23 cellular contexts compared by ENCODE assay signal in the genomic region with DNA sequence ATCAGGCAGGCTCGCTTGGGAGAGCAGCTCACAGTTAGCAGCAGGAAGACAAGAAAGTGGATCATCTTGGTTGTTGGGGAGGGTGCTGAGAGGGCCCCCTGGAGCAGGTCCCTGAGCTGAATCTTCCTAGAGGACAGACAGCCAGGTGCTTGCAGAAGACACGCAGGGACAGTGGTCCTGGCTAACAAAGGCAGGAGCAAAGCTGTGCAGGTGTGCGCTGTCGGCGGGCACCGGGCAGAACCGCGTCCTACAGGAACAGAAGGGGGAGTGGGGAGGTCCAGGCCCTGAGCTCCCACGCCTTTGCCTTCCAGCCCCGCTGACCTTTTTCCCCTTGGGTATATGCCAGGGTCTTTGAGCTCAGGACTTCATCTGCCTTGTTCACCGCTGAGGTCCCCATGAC. TPM values are rescaled to one million over a fixed set of nuclear protein-coding genes. Genes with fewer than 3 reads are reported as not detected.
DNase-seq lines count a peak whose midpoint lies in the region; TF ChIP-seq lines count a peak whose summit lies in the region.
"Had no signal": no experiment of that assay in that cellular context is flagged by ENCODE, and none has a peak within 500 bp of the region (broad histone marks: within the 10 kb centered on the region; RNA-seq: fewer than 3 reads in every experiment).

No MANE protein-coding gene starts in this region.

- no peaks in the 10 kb centered on the region for H3K27me3 Mint-ChIP-seq in activated naive CD4-positive, alpha-beta T cell treated with anti-CD3 and anti-CD28 coated beads, Interleukin-2, amount 50 U/mL, for 24 hours
- peaks cover 3% of the 10 kb centered on the region for H3K27me3 Mint-ChIP-seq in glutamatergic neuron (ENCODE audit: unreplicated experiment)
- H3K27me3 Mint-ChIP-seq: activated CD8-positive, alpha-beta T cell treated with anti-CD3 and anti-CD28 coated beads for 36 hours; progenitor cell of endocrine pancreas had no signal

- peaks cover 15 to 40% (median 20%) of the 10 kb centered on the region in 3 donors for H3K4me1 ChIP-seq in skeletal muscle tissue (ENCODE audit: control insufficient read depth in 3 of 3, insufficient read depth in 3 of 3, low read length in 3 of 3)
- H3K4me1 ChIP-seq in effector memory CD4-positive, alpha-beta T cell (ENCODE audit: control insufficient read depth, insufficient read depth, low read length, poor library complexity, severe bottlenecking), result peaks cover 5% of the 10 kb centered on the region

- H3K4me1 Mint-ChIP-seq in activated naive CD4-positive, alpha-beta T cell treated with anti-CD3 and anti-CD28 coated beads, Interleukin-2, amount 50 U/mL, for 24 hours, result peaks cover 24% of the 10 kb centered on the region
- peaks cover 18% of the 10 kb centered on the region for H3K4me1 Mint-ChIP-seq in glutamatergic neuron (ENCODE audit: low read depth, unreplicated experiment)

- H3K4me3 ChIP-seq in HL-60 (replicated peaks; ENCODE audit: insufficient read depth, low read length) (no peak overlapping the region), skeletal muscle tissue (ENCODE audit: low read length in 3 of 3) (no peak overlapping the region)
- H3K4me3 ChIP-seq in effector memory CD4-positive, alpha-beta T cell (ENCODE audit: insufficient read depth, low read depth, low read length, poor library complexity, severe bottlenecking), result no peak overlapping the region
- H3K4me3 ChIP-seq: adrenal gland, esophagus muscularis mucosa, GM12878, SK-N-MC, smooth muscle cell, suprapubic skin had no signal

- H3K27ac ChIP-seq in HL-60 (replicated peaks) (peak overlapping the region; percentile 5; the same call in 1 of the 2 replicates), skeletal muscle tissue (ENCODE audit: low read depth, low read length) (peak overlapping the region; percentile 27)
- no peak overlapping the region for H3K27ac ChIP-seq in effector memory CD4-positive, alpha-beta T cell (ENCODE audit: insufficient read depth, low read length, poor library complexity, severe bottlenecking)
- H3K27ac ChIP-seq: adrenal gland, esophagus muscularis mucosa, SK-N-MC, suprapubic skin had no signal

- peaks cover 55 to 75% (median 60%) of the 10 kb centered on the region in 3 donors for H3K36me3 ChIP-seq in skeletal muscle tissue (ENCODE audit: control insufficient read depth in 3 of 3, insufficient read depth in 3 of 3, low read length in 3 of 3)
- peaks cover 37% of the 10 kb centered on the region for H3K36me3 ChIP-seq in effector memory CD4-positive, alpha-beta T cell (ENCODE audit: control insufficient read depth, insufficient read depth, low read length)

- TF ChIP-seq CTCF in HL-60 (IDR thresholded peaks at IDR 0.05; ENCODE audit: insufficient read depth, low read length), result no peak
- TF ChIP-seq CTCF in glutamatergic neuron (IDR thresholded peaks at IDR 0.05; ENCODE audit: partially characterized antibody, unreplicated experiment), result no peak

- no peaks in the 10 kb centered on the region for H3K9me3 Mint-ChIP-seq in activated naive CD4-positive, alpha-beta T cell treated with anti-CD3 and anti-CD28 coated beads, Interleukin-2, amount 50 U/mL, for 24 hours
- no peaks in the 10 kb centered on the region for H3K9me3 Mint-ChIP-seq in glutamatergic neuron (ENCODE audit: unreplicated experiment)
- H3K9me3 Mint-ChIP-seq: activated CD8-positive, alpha-beta T cell treated with anti-CD3 and anti-CD28 coated beads for 36 hours; activated T-cell treated with anti-CD3 and anti-CD28 coated beads, Interleukin-2, amount 50 U/mL, for 4 hours had no signal

- H3K4me3 Mint-ChIP-seq in activated naive CD4-positive, alpha-beta T cell treated with anti-CD3 and anti-CD28 coated beads, Interleukin-2, amount 50 U/mL, for 24 hours, result peak overlapping the region; percentile 44
- peak overlapping the region; percentile 45 for H3K4me3 Mint-ChIP-seq in glutamatergic neuron (ENCODE audit: unreplicated experiment)
- H3K4me3 Mint-ChIP-seq: activated CD8-positive, alpha-beta T cell treated with anti-CD3 and anti-CD28 coated beads for 36 hours had no signal

- no peak overlapping the region for H3K27ac Mint-ChIP-seq in activated naive CD4-positive, alpha-beta T cell treated with anti-CD3 and anti-CD28 coated beads, Interleukin-2, amount 50 U/mL, for 24 hours
- H3K27ac Mint-ChIP-seq in glutamatergic neuron (ENCODE audit: unreplicated experiment), result peak overlapping the region; percentile 40
- H3K27ac Mint-ChIP-seq: activated CD8-positive, alpha-beta T cell treated with anti-CD3 and anti-CD28 coated beads for 36 hours; progenitor cell of endocrine pancreas had no signal

- H3K9me3 ChIP-seq in skeletal muscle tissue (ENCODE audit: control insufficient read depth in 3 of 3, low read length in 3 of 3), result no peaks in the 10 kb centered on the region
- no peaks in the 10 kb centered on the region for H3K9me3 ChIP-seq in effector memory CD4-positive, alpha-beta T cell (ENCODE audit: control insufficient read depth, low read length)
- H3K9me3 ChIP-seq: adrenal gland, esophagus muscularis mucosa, suprapubic skin had no signal

- H3K9ac ChIP-seq in skeletal muscle tissue (ENCODE audit: low read depth in 1 of 3, low read length in 3 of 3), result peak overlapping the region in 2 of 3 donors; percentile 57 to 69

- H3K27me3 ChIP-seq in HL-60 (ENCODE audit: insufficient read depth, poor library complexity, severe bottlenecking) (no peaks in the 10 kb centered on the region), skeletal muscle tissue (ENCODE audit: control insufficient read depth in 3 of 3, insufficient read depth in 3 of 3, low read length in 3 of 3) (no peaks in the 10 kb centered on the region)
- no peaks in the 10 kb centered on the region for H3K27me3 ChIP-seq in effector memory CD4-positive, alpha-beta T cell (replicated peaks; ENCODE audit: control insufficient read depth, insufficient read depth, low read length, poor library complexity, severe bottlenecking)
- H3K27me3 ChIP-seq: adrenal gland, esophagus muscularis mucosa, suprapubic skin had no signal

- peaks cover 21% of the 10 kb centered on the region for H3K36me3 Mint-ChIP-seq in activated naive CD4-positive, alpha-beta T cell treated with anti-CD3 and anti-CD28 coated beads, Interleukin-2, amount 50 U/mL, for 24 hours
- H3K36me3 Mint-ChIP-seq in glutamatergic neuron (ENCODE audit: unreplicated experiment), result no peaks in the 10 kb centered on the region

- no peak for DNase-seq in activated naive CD4-positive, alpha-beta T cell treated with anti-CD3 and anti-CD28 coated beads, Interleukin-2, amount 50 U/mL, for 16 hours
- DNase-seq in HL-60 (ENCODE audit: low read depth in 1 of 2, low spot score in 1 of 2) (no peak), glutamatergic neuron (no peak), COLO829 (ENCODE audit: low spot score) (no peak), C1 segment of cervical spinal cord (lab: John Stamatoyannopoulos, UW) (no peak)
- DNase-seq in effector memory CD4-positive, alpha-beta T cell, result no peak
- DNase-seq: activated CD8-positive, alpha-beta T cell treated with anti-CD3 and anti-CD28 coated beads for 36 hours; activated T-cell treated with anti-CD3 and anti-CD28 coated beads, Interleukin-2, amount 50 U/mL, for 4 hours; DMS153; GF-D8; HCEC 1CT; IMR-90; NCI-H2081 treated with DMSO at 0.1 percent for 48 hours; stimulated activated CD8-positive, alpha-beta memory T cell treated with anti-CD3 and anti-CD28 coated beads, Interleukin-4, amount 100 ng/mL, for 48 hours had no signal

RNA-seq across cellular contexts. Expression of a gene that starts 30.1 kb away (rescaled TPM):
- total RNA-seq in glutamatergic neuron (ENCODE audit: unreplicated experiment), result 7.7 TPM
- 11.0 TPM for total RNA-seq in skeletal muscle tissue

RNA-seq across cellular contexts. Expression of a gene that starts 38.8 kb away (rescaled TPM):
- 48.0 TPM for total RNA-seq in glutamatergic neuron (ENCODE audit: unreplicated experiment)
- 59.5 TPM for total RNA-seq in skeletal muscle tissue
